In the genomic region with DNA sequence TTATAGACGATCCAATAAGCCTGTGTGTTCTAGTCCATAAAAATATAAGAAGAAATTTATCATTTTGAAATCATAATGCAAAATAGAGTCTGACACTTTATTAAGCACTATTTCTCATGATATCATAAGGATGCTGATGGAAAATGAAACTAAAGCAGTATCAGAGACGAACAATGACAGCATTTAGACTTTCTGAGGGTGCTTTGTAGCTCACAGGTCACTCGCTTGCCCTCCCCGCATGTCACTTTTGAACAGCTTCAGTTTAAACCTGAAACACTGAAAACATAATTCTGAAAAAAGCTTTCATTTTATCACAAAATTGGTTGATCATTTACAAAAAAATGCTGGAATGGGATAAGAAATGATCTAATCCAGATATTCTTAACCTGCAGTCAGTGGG, we compare ENCODE assay signal across 18 cellular contexts.
DNase-seq lines count a peak whose midpoint lies in the region; ATAC-seq and TF ChIP-seq lines count a peak whose summit lies in the region.
"Had no signal": no experiment of that assay in that cellular context is flagged by ENCODE, and none has a peak within 500 bp of the region (broad histone marks: within the 10 kb centered on the region; RNA-seq: fewer than 3 reads in every experiment).

No MANE protein-coding gene starts in this region.

- peaks cover 86% of the 10 kb centered on the region for H3K79me2 ChIP-seq in Karpas-422 (ENCODE audit: low read length)

- no peak overlapping the region for H3K14ac ChIP-seq in mesenchymal stem cell (ENCODE audit: low read length in 2 of 2)

- CTCF ChIA-PET in GM10248 (lab: Yijun Ruan, JAX) = interaction anchor here (0.7 to 2.8 kb wide), 5 partner anchors 10 to 44 kb away, joined by 3 to 11 read pairs (median 4); no protein-coding TSS in a partner anchor

- no peak overlapping the region for H3K4ac ChIP-seq in mesenchymal stem cell (ENCODE audit: low read depth in 1 of 2, low read length in 2 of 2)

- H2BK120ac ChIP-seq in mesenchymal stem cell (ENCODE audit: low read depth, low read length) = no peak overlapping the region

- no peak overlapping the region for H2BK15ac ChIP-seq in mesenchymal stem cell (ENCODE audit: low read depth, poor library complexity, severe bottlenecking)

- no peaks in the 10 kb centered on the region for H3K79me1 ChIP-seq in mesenchymal stem cell (replicated peaks; ENCODE audit: low read length, poor library complexity, severe bottlenecking)

- WGBS in mesenchymal stem cell = 77% methylated on average over 3 of the region's 4 CpGs

- peaks cover 4% of the 10 kb centered on the region; the same call in 1 of the 2 replicates for H3K36me3 ChIP-seq in Karpas-422 (ENCODE audit: insufficient read depth, low read length)
- no peaks in the 10 kb centered on the region for H3K36me3 ChIP-seq in mesenchymal stem cell (ENCODE audit: control insufficient read depth in 1 of 2, insufficient read depth in 2 of 2, low read depth in 1 of 2, low read length in 2 of 2)
- H3K36me3 ChIP-seq: heart left ventricle, spleen had no signal

- H2AK5ac ChIP-seq in mesenchymal stem cell (ENCODE audit: low read length, severe bottlenecking) = no peak overlapping the region

- no peak overlapping the region for H2BK12ac ChIP-seq in mesenchymal stem cell (ENCODE audit: low read length in 2 of 2)

- no peak overlapping the region for H2BK5ac ChIP-seq in mesenchymal stem cell (ENCODE audit: low read depth, low read length, poor library complexity, severe bottlenecking)

- H4K91ac ChIP-seq in mesenchymal stem cell (ENCODE audit: low read length) = no peak overlapping the region

- H3K9me2 ChIP-seq in Karpas-422 (replicated peaks; ENCODE audit: insufficient read depth, low read length) = no peaks in the 10 kb centered on the region

- H2AFZ ChIP-seq in Karpas-422 (ENCODE audit: low read length) = no peak overlapping the region
- H2AFZ ChIP-seq in mesenchymal stem cell (ENCODE audit: low read depth, low read length) = no peak overlapping the region

- H3K27ac ChIP-seq in Karpas-422 (ENCODE audit: low read length) = peak overlapping the region; percentile 58
- no peak overlapping the region for H3K27ac ChIP-seq in mesenchymal stem cell (ENCODE audit: low read length, poor library complexity, severe bottlenecking)
- H3K27ac ChIP-seq: epithelial cell of prostate, heart left ventricle had no signal

- DNase-seq in GM10248 (ENCODE audit: extremely low spot score) = peak; percentile 23
- DNase-seq in Karpas-422 = no peak
- no peak for DNase-seq in mesenchymal stem cell
- DNase-seq in NOMO-1 treated with dmso at 0.1 percent for 144 hours (lab: John Stamatoyannopoulos, UW; ENCODE audit: unreplicated experiment) = no peak
- DNase-seq in NCI-H1694 treated with DMSO at 0.1 percent for 48 hours (lab: John Stamatoyannopoulos, UW) = no peak
- DNase-seq in NCI-H82 treated with DMSO at 0.1 percent for 48 hours (lab: John Stamatoyannopoulos, UW; ENCODE audit: unreplicated experiment) = no peak
- no peak for DNase-seq in hepatic stellate cell (ENCODE audit: low spot score)
- DNase-seq: DMS79 treated with DMSO at 0.1 percent for 48 hours, heart left ventricle, NCI-H2081 treated with DMSO at 0.1 percent for 48 hours, NCI-H82, posterior cingulate gyrus, SHP77 treated with DMSO at 0.1 percent for 48 hours, spleen, T1000 had no signal

- ATAC-seq in GM19463 (IDR thresholded peaks at IDR 0.05; ENCODE audit: unreplicated experiment) = peak; percentile 41
- ATAC-seq: HCT116, heart left ventricle had no signal

- H3K9ac ChIP-seq in Karpas-422 (ENCODE audit: low read length) = peak overlapping the region; percentile 37; the same call in 1 of the 2 replicates
- H3K9ac ChIP-seq in mesenchymal stem cell (ENCODE audit: low read length) = peak overlapping the region; percentile 40

- H3K4me3 ChIP-seq in Karpas-422 (ENCODE audit: low read length) (no peak overlapping the region), mesenchymal stem cell (ENCODE audit: insufficient read depth in 1 of 2, low read depth in 1 of 2, low read length in 2 of 2) (peak overlapping the region in 1 of 2 experiments; percentile 49)
- H3K4me3 ChIP-seq: spleen had no signal

- H4K20me1 ChIP-seq in Karpas-422 (ENCODE audit: insufficient read depth, low read depth, low read length) = no peaks in the 10 kb centered on the region

- no peaks in the 10 kb centered on the region for H3K27me3 ChIP-seq in Karpas-422 (ENCODE audit: low read length)
- H3K27me3 ChIP-seq in mesenchymal stem cell (ENCODE audit: control insufficient read depth in 1 of 2, insufficient read depth in 1 of 2, low read length in 2 of 2) = peaks cover 0 to 3% of the 10 kb centered on the region in 2 experiments
- H3K27me3 ChIP-seq: heart left ventricle, spleen had no signal

- H4K8ac ChIP-seq in mesenchymal stem cell (ENCODE audit: low read length) = no peak overlapping the region

- no peak for TF ChIP-seq CTCF in GM10248 (IDR thresholded peaks at IDR 0.05; ENCODE audit: control extremely low read depth, extremely low read depth, low read depth, missing control alignments)

- H3K4me1 ChIP-seq in Karpas-422 (ENCODE audit: low read length) (peaks cover 91% of the 10 kb centered on the region), mesenchymal stem cell (ENCODE audit: control insufficient read depth, insufficient read depth, low read depth, low read length) (no peaks in the 10 kb centered on the region)

- H3K4me2 ChIP-seq in Karpas-422 (ENCODE audit: low read depth, low read length, poor library complexity, severe bottlenecking) (peak overlapping the region; percentile 46), mesenchymal stem cell (ENCODE audit: low read length, poor library complexity, severe bottlenecking) (no peak overlapping the region)

- H3K9me3 ChIP-seq in Karpas-422 (ENCODE audit: low read length) (no peaks in the 10 kb centered on the region), mesenchymal stem cell (ENCODE audit: control insufficient read depth, low read length) (no peaks in the 10 kb centered on the region)
- H3K9me3 ChIP-seq: heart left ventricle, spleen had no signal

- H3K23ac ChIP-seq in mesenchymal stem cell (ENCODE audit: low read length in 2 of 2) = no peak overlapping the region

- H3K18ac ChIP-seq in mesenchymal stem cell (ENCODE audit: low read depth in 1 of 2, low read length in 2 of 2) = no peak overlapping the region

- POLR2A ChIA-PET in GM10248 (lab: Yijun Ruan, JAX) = no interaction called here
